17 cellular contexts compared by ENCODE assay signal in the genomic region with DNA sequence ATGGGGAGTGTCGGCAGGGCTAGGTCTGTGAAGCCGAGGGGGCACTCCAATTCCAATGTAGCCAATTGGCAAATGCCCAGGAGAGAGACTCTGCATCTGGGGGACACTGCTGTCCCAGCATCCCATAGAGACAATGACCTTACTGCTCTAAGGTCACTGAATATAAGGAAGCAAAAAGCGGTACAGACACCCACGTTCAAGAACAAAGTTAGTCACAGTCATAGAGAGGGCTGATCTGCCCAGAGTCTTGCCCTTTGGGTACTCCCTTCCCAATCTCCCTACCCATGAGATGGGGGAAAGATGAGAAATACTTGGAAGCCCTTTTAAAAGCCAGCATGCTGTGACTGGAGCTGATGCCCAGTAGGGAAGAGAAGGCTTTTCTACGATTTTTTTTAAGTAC.
DNase-seq lines count a peak whose midpoint lies in the region; ATAC-seq and TF ChIP-seq lines count a peak whose summit lies in the region.
"Had no signal": no experiment of that assay in that cellular context is flagged by ENCODE, and none has a peak within 500 bp of the region (broad histone marks: within the 10 kb centered on the region; RNA-seq: fewer than 3 reads in every experiment).

No MANE protein-coding gene starts in this region.

- H3K9me3 Mint-ChIP-seq in naive thymus-derived CD4-positive, alpha-beta T cell: no peaks in the 10 kb centered on the region
- H3K9me3 Mint-ChIP-seq in osteocyte (ENCODE audit: unreplicated experiment): no peaks in the 10 kb centered on the region

- no peak for TF ChIP-seq CTCF in GM13976 (IDR thresholded peaks at IDR 0.05; ENCODE audit: borderline replicate concordance, control extremely low read depth, extremely low read depth, insufficient read depth, missing control alignments)
- TF ChIP-seq CTCF in osteocyte (IDR thresholded peaks at IDR 0.05): no peak
- TF ChIP-seq CTCF in ascending aorta (IDR thresholded peaks at IDR 0.05): no peak

- in situ Hi-C loops in GM13976 (cut with MboI; ENCODE audit: low sequenced_read_pairs, unreplicated experiment): no loop called here

- no peak overlapping the region for H3K4me3 Mint-ChIP-seq in naive thymus-derived CD4-positive, alpha-beta T cell
- no peak overlapping the region for H3K4me3 Mint-ChIP-seq in osteocyte (ENCODE audit: unreplicated experiment)

- no peak for DNase-seq in naive thymus-derived CD4-positive, alpha-beta T cell
- DNase-seq in GM13976 (ENCODE audit: low spot score) (no peak), osteocyte (ENCODE audit: extremely low spot score, unreplicated experiment) (no peak), ascending aorta (ENCODE audit: low spot score in 2 of 2) (no peak)
- DNase-seq: activated naive CD4-positive, alpha-beta T cell; BE2C; foreskin keratinocyte; mammary epithelial cell; OCI-M1; sigmoid colon; SK-N-SH; stimulated activated CD4-positive, alpha-beta T cell treated with anti-CD3 and anti-CD28 coated beads, Interleukin-4, amount 100 ng/mL, for 1 hour had no signal

- intact Hi-C loops in naive thymus-derived CD4-positive, alpha-beta T cell (cut with micrococcal nuclease): no loop called here
- intact Hi-C loops in ascending aorta (cut with DNase I): no loop called here

- H3K4me1 Mint-ChIP-seq in naive thymus-derived CD4-positive, alpha-beta T cell: peaks cover 14 to 73% (median 27%) of the 10 kb centered on the region in 7 donors
- H3K4me1 Mint-ChIP-seq in osteocyte (ENCODE audit: unreplicated experiment): peaks cover 22% of the 10 kb centered on the region

- no peaks in the 10 kb centered on the region for H3K27me3 Mint-ChIP-seq in naive thymus-derived CD4-positive, alpha-beta T cell
- no peaks in the 10 kb centered on the region for H3K27me3 Mint-ChIP-seq in osteocyte (ENCODE audit: unreplicated experiment)

- POLR2A ChIA-PET in naive thymus-derived CD4-positive, alpha-beta T cell (lab: Charles Lee): no interaction called here

- peak; percentile 28 for ATAC-seq in GM19351 (IDR thresholded peaks at IDR 0.05; ENCODE audit: unreplicated experiment)
- peak; percentile 62 for ATAC-seq in naive thymus-derived CD4-positive, alpha-beta T cell
- no peak for ATAC-seq in HG03460 (IDR thresholded peaks at IDR 0.05; ENCODE audit: unreplicated experiment)
- ATAC-seq: foreskin keratinocyte, HCT116 had no signal

- peak overlapping the region in 3 of 11 experiments; percentile 27 to 44 (median 29); a peak in 4 of 22 replicates for H3K27ac ChIP-seq in BLaER1 treated with 17β-estradiol and CSF1 and Interleukin-3, amounts not matched to agents 10 nM and 100 nM
- H3K27ac ChIP-seq in angular gyrus (ENCODE audit: low read depth, low read length) (peak overlapping the region; percentile 53), ascending aorta (no peak overlapping the region)
- H3K27ac ChIP-seq in naive thymus-derived CD4-positive, alpha-beta T cell (ENCODE audit: low read depth, low read length): no peak overlapping the region

- H3K9ac ChIP-seq in BLaER1 treated with 17β-estradiol and CSF1 and Interleukin-3, amounts not matched to agents 10 nM and 100 nM: peak overlapping the region in 3 of 11 experiments; percentile 0 to 5 (median 3); a peak in 2 of 22 replicates
- H3K9ac ChIP-seq: SK-N-SH had no signal

- no peaks in the 10 kb centered on the region for H3K27me3 ChIP-seq in BLaER1 treated with 17β-estradiol and CSF1 and Interleukin-3, amounts not matched to agents 10 nM and 100 nM
- H3K27me3 ChIP-seq in naive thymus-derived CD4-positive, alpha-beta T cell (ENCODE audit: control insufficient read depth in 2 of 2, insufficient read depth in 2 of 2, low read length in 2 of 2): no peaks in the 10 kb centered on the region
- no peaks in the 10 kb centered on the region for H3K27me3 ChIP-seq in ascending aorta
- H3K27me3 ChIP-seq: BE2C, foreskin keratinocyte, sigmoid colon had no signal

- H3K36me3 Mint-ChIP-seq in naive thymus-derived CD4-positive, alpha-beta T cell: peaks cover under 1 to 48% (median 29%) of the 10 kb centered on the region in 5 donors
- H3K36me3 Mint-ChIP-seq in osteocyte (ENCODE audit: unreplicated experiment): no peaks in the 10 kb centered on the region

- H3K4me3 ChIP-seq in BLaER1 treated with 17β-estradiol and CSF1 and Interleukin-3, amounts not matched to agents 10 nM and 100 nM: no peak overlapping the region
- H3K4me3 ChIP-seq in naive thymus-derived CD4-positive, alpha-beta T cell (ENCODE audit: low read length): no peak overlapping the region
- no peak overlapping the region for H3K4me3 ChIP-seq in ascending aorta
- H3K4me3 ChIP-seq: sigmoid colon had no signal

- H4K20me1 ChIP-seq in BLaER1 treated with 17β-estradiol and CSF1 and Interleukin-3, amounts not matched to agents 10 nM and 100 nM: no peaks in the 10 kb centered on the region; a peak in 2 of 22 replicates

- peaks cover 7 to 19% (median 12%) of the 10 kb centered on the region in 11 experiments; a peak in 14 of 22 replicates for H3K36me3 ChIP-seq in BLaER1 treated with 17β-estradiol and CSF1 and Interleukin-3, amounts not matched to agents 10 nM and 100 nM
- H3K36me3 ChIP-seq in naive thymus-derived CD4-positive, alpha-beta T cell (ENCODE audit: control insufficient read depth in 2 of 3, insufficient read depth in 3 of 3, low read length in 3 of 3): peaks cover 0 to 21% (median 13%) of the 10 kb centered on the region in 3 experiments
- no peaks in the 10 kb centered on the region for H3K36me3 ChIP-seq in ascending aorta
- H3K36me3 ChIP-seq: sigmoid colon had no signal

- peaks cover 56 to 92% (median 64%) of the 10 kb centered on the region in 10 experiments for H3K4me1 ChIP-seq in BLaER1 treated with 17β-estradiol and CSF1 and Interleukin-3, amounts not matched to agents 10 nM and 100 nM
- H3K4me1 ChIP-seq in naive thymus-derived CD4-positive, alpha-beta T cell (ENCODE audit: control insufficient read depth in 2 of 2, insufficient read depth in 2 of 2, low read length in 2 of 2): peaks cover 4 to 19% of the 10 kb centered on the region in 2 donors
- no peaks in the 10 kb centered on the region for H3K4me1 ChIP-seq in ascending aorta

- H3K9me3 ChIP-seq in BLaER1 treated with 17β-estradiol and CSF1 and Interleukin-3, amounts not matched to agents 10 nM and 100 nM (replicated peaks in 1 of 11): no peaks in the 10 kb centered on the region
- H3K9me3 ChIP-seq in naive thymus-derived CD4-positive, alpha-beta T cell (ENCODE audit: control insufficient read depth in 2 of 3, low read length in 3 of 3): no peaks in the 10 kb centered on the region
- H3K9me3 ChIP-seq in ascending aorta: no peaks in the 10 kb centered on the region
- H3K9me3 ChIP-seq: BE2C, sigmoid colon, SK-N-SH had no signal

- CTCF ChIA-PET in naive thymus-derived CD4-positive, alpha-beta T cell (lab: Charles Lee): interaction anchor here (0.8 to 3.0 kb wide), 2 partner anchors 11 to 13 kb away, joined by 3 to 14 read pairs; no protein-coding TSS in a partner anchor

- H3K4me2 ChIP-seq in BLaER1 treated with 17β-estradiol and CSF1 and Interleukin-3, amounts not matched to agents 10 nM and 100 nM: peak overlapping the region; percentile 21 to 90 (median 50); a peak in 18 of 22 replicates
- H3K4me2 ChIP-seq: SK-N-SH had no signal

- peak overlapping the region in 2 of 9 donors; percentile 31 to 50 for H3K27ac Mint-ChIP-seq in naive thymus-derived CD4-positive, alpha-beta T cell
- no peak overlapping the region for H3K27ac Mint-ChIP-seq in osteocyte (ENCODE audit: unreplicated experiment)
